In the genomic region with DNA sequence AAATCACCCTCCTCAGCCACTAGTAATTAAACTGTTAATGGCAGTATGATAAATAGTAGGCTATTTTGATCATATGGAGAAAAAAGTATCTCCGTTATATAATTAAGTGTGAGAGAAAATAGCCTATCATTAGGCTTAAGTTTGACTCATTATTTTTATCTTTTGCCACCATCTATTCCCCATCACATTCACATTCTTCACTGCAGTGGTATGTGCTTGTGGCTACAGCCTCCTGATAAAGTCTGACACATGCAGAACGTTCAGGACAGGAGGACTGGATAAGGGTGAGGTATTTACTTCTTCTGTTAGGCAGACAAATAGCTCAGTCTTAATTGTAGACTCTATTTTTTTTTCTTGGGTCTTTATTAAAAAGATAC, we compare ENCODE assay signal across 1 cellular context.
TF ChIP-seq lines count a peak whose summit lies in the region.

No MANE protein-coding gene starts in this region.

TF ChIP-seq in HEK293, 187 proteins besides CTCF, POLR2A, EP300 and RAD21 (continued from another document):
- TF ChIP-seq, protein P1, sequence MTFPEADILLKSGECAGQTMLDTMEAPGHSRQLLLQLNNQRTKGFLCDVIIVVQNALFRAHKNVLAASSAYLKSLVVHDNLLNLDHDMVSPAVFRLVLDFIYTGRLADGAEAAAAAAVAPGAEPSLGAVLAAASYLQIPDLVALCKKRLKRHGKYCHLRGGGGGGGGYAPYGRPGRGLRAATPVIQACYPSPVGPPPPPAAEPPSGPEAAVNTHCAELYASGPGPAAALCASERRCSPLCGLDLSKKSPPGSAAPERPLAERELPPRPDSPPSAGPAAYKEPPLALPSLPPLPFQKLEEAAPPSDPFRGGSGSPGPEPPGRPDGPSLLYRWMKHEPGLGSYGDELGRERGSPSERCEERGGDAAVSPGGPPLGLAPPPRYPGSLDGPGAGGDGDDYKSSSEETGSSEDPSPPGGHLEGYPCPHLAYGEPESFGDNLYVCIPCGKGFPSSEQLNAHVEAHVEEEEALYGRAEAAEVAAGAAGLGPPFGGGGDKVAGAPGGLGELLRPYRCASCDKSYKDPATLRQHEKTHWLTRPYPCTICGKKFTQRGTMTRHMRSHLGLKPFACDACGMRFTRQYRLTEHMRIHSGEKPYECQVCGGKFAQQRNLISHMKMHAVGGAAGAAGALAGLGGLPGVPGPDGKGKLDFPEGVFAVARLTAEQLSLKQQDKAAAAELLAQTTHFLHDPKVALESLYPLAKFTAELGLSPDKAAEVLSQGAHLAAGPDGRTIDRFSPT (tag by site-specific recombination; IDR thresholded peaks at IDR 0.05) = peak; percentile 47; the same call in 1 of the 2 replicates
- no peak for TF ChIP-seq GLI4 (tag by site-specific recombination; IDR thresholded peaks at IDR 0.05)
- peak; percentile 89 for TF ChIP-seq ZNF600 (tag by site-specific recombination; IDR thresholded peaks at IDR 0.05)
- TF ChIP-seq OSR2 (tag by site-specific recombination; IDR thresholded peaks at IDR 0.05) = 0 out of 2 replicates have a peak, but pooled peaks have one; percentile 7
- no peak for TF ChIP-seq ZNF157 (tag by site-specific recombination; IDR thresholded peaks at IDR 0.05)
- TF ChIP-seq ZXDB (tag by site-specific recombination; IDR thresholded peaks at IDR 0.05) = peak; percentile 41; the same call in 1 of the 2 replicates
- no peak for TF ChIP-seq ZNF146 (tag by site-specific recombination; IDR thresholded peaks at IDR 0.05)
- TF ChIP-seq ZFP69B (tag by site-specific recombination; IDR thresholded peaks at IDR 0.05) = no peak
- TF ChIP-seq, protein P2, sequence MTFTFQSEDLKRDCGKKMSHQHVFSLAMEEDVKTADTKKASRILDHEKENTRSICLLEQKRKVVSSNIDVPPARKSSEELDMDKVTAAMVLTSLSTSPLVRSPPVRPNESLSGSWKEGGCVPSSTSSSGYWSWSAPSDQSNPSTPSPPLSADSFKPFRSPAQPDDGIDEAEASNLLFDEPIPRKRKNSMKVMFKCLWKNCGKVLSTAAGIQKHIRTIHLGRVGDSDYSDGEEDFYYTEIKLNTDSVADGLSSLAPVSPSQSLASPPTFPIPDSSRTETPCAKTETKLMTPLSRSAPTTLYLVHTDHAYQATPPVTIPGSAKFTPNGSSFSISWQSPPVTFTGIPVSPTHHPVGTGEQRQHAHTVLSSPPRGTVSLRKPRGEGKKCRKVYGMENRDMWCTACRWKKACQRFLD (tag by site-specific recombination; IDR thresholded peaks at IDR 0.05) = no peak
- no peak for TF ChIP-seq ZNF202 (tag by site-specific recombination; IDR thresholded peaks at IDR 0.05; ENCODE audit: borderline replicate concordance)
- no peak for TF ChIP-seq GFI1B (tag by site-specific recombination; IDR thresholded peaks at IDR 0.05)
- TF ChIP-seq SP7 (tag by site-specific recombination; IDR thresholded peaks at IDR 0.05) = peak; percentile 100
- TF ChIP-seq BCL11B (tag by site-specific recombination; IDR thresholded peaks at IDR 0.05; ENCODE audit: low read depth) = no peak
- TF ChIP-seq KLF8 (tag by site-specific recombination; IDR thresholded peaks at IDR 0.05) = peak; percentile 43
